In the genomic region with DNA sequence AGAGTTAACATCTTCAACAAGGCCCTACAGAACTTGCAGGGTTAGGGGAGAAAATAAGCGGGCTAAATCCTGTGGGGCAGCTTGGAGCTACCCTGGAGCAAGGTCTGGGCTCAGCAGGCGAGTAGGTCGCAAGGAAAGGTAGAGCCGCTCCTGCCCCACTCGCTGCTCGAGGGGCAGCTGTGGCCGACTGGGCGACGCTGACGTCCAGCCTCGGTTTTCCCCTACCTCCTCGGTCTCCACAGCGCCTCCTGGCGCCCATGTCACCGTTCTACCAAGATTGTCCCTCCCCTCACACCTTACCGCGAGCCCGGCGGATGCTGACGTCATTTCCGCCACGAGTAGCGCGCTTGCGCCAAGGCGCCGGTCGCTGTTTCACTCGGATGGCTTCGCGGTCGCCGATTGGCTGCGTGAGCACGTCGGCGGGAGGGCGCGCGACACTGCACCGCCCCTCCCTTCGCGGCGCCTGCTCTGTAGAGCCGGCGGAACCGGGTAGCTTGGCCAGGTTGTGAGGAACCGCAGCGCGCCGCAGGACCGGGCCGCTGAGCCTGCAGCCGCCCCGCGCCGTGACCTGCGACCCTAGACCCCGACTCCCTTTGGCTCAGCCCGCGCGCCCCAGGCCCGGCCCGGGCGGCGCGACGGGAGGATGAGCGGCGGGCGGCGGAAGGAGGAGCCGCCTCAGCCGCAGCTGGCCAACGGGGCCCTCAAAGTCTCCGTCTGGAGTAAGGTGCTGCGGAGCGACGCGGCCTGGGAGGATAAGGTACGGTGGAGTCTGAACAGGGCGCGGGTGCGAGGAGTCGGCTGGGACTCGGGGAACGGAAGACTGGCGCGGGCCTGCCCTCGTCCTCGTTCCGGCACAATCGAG, we compare ENCODE assay signal across 8 cellular contexts. TPM values are rescaled to one million over a fixed set of nuclear protein-coding genes. Genes with fewer than 3 reads are reported as not detected.
DNase-seq lines count a peak whose midpoint lies in the region; ATAC-seq, FAIRE-seq and TF ChIP-seq lines count a peak whose summit lies in the region.

A gene with protein sequence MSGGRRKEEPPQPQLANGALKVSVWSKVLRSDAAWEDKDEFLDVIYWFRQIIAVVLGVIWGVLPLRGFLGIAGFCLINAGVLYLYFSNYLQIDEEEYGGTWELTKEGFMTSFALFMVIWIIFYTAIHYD (plus strand): TSS at position 471 of the 862 bp plus-strand sequence. CDS start 173 bp downstream, at position 644.

- H3F3A ChIP-seq in OCI-LY1 (ENCODE audit: insufficient read depth, low read length): no peaks in the 10 kb centered on the region

- DNase-seq in D721Med (ENCODE audit: insufficient read length, low spot score) (peak; percentile 73), endothelial cell of umbilical vein (ENCODE audit: low read depth, low spot score) (peak; percentile 99), middle frontal gyrus (ENCODE audit: extremely low spot score, low spot score) (peak; percentile 92)
- peak; percentile 100 for DNase-seq in activated CD8-positive, alpha-beta memory T cell treated with anti-CD3 and anti-CD28 coated beads, Interleukin-2, amount 50 U/mL, for 48 hours
- peak; percentile 97 to 99 for DNase-seq in stimulated activated CD8-positive, alpha-beta memory T cell treated with anti-CD3 and anti-CD28 coated beads, Interleukin-4, amount 100 ng/mL, for 1 hour (ENCODE audit: low read depth in 2 of 2, low spot score in 1 of 2)

- 1% methylated on average over 93 of the region's 93 CpGs for WGBS in HUES64

- BruUV-seq in endothelial cell of umbilical vein (replicated peaks; lab: Mats Ljungman, UMichigan): no TSS peak

- no peaks in the 10 kb centered on the region for H3K9me2 ChIP-seq in OCI-LY1 (ENCODE audit: low read depth, low read length)

- H3K36me3 ChIP-seq in HUES64 (ENCODE audit: insufficient read depth, low read length) (peaks cover 31% of the 10 kb centered on the region), OCI-LY1 (ENCODE audit: insufficient read depth, low read length) (peaks cover 32% of the 10 kb centered on the region), endothelial cell of umbilical vein (ENCODE audit: control insufficient read depth in 2 of 2, extremely low read depth in 1 of 2, insufficient read depth in 2 of 2, low read length in 2 of 2) (peaks cover 11 to 12% of the 10 kb centered on the region in 2 experiments)

- H4K20me1 ChIP-seq in OCI-LY1 (ENCODE audit: insufficient read depth, low read length) (no peaks in the 10 kb centered on the region), endothelial cell of umbilical vein (replicated peaks; ENCODE audit: control insufficient read depth, extremely low read depth, insufficient read depth, low read length) (no peaks in the 10 kb centered on the region)

- H3K27me3 ChIP-seq in HUES64 (ENCODE audit: insufficient read depth, low read length) (no peaks in the 10 kb centered on the region), OCI-LY1 (ENCODE audit: insufficient read depth, low read length) (no peaks in the 10 kb centered on the region), endothelial cell of umbilical vein (ENCODE audit: control insufficient read depth in 2 of 2, insufficient read depth in 2 of 2, low read length in 2 of 2) (no peaks in the 10 kb centered on the region)

- H3K4me1 ChIP-seq in HUES64 (ENCODE audit: insufficient read depth, low read length) (peaks cover 9% of the 10 kb centered on the region), OCI-LY1 (ENCODE audit: insufficient read depth, low read length, severe bottlenecking) (peaks cover 24% of the 10 kb centered on the region), endothelial cell of umbilical vein (ENCODE audit: control insufficient read depth, extremely low read depth, insufficient read depth, low read length) (peaks cover 19% of the 10 kb centered on the region)

- H3K27ac ChIP-seq in HUES64 (ENCODE audit: low read depth, low read length): peak within 1 kb of the TSS; percentile 86
- H3K27ac ChIP-seq in OCI-LY1 (ENCODE audit: low read depth, low read length, poor library complexity, severe bottlenecking): peak within 1 kb of the TSS; percentile 83
- peak within 1 kb of the TSS; percentile 44 for H3K27ac ChIP-seq in endothelial cell of umbilical vein (ENCODE audit: insufficient read depth, low read depth, low read length)

- FAIRE-seq in D721Med (lab: Jason Lieb, UNC): no peak
- FAIRE-seq in endothelial cell of umbilical vein (lab: Jason Lieb, UNC): peak; percentile 98

- peak; percentile 92 for TF ChIP-seq CTCF in D721Med (IDR thresholded peaks at IDR 0.05; ENCODE audit: insufficient read depth, missing control alignments)
- peak; percentile 82 for TF ChIP-seq CTCF in OCI-LY1 (IDR thresholded peaks at IDR 0.05; ENCODE audit: low read length)
- TF ChIP-seq CTCF in endothelial cell of umbilical vein (IDR thresholded peaks at IDR 0.05; ENCODE audit: extremely low read depth in 1 of 2, insufficient read depth in 1 of 2, low read depth in 1 of 2, low read length in 2 of 2): peak; percentile 96 to 99

- ATAC-seq in GM21423 (IDR thresholded peaks at IDR 0.05; ENCODE audit: unreplicated experiment): peak; percentile 82

- peak within 1 kb of the TSS; percentile 95 for H3K4me3 ChIP-seq in HUES64 (ENCODE audit: low read length)
- H3K4me3 ChIP-seq in OCI-LY1 (ENCODE audit: low read depth, low read length, poor library complexity, severe bottlenecking): peak within 1 kb of the TSS; percentile 93
- H3K4me3 ChIP-seq in endothelial cell of umbilical vein (replicated peaks in 1 of 3; ENCODE audit: insufficient read depth in 1 of 3, low read depth in 1 of 3, low read length in 3 of 3): peak within 1 kb of the TSS; percentile 43 to 96 (median 91)

- H3K9me3 ChIP-seq in HUES64 (ENCODE audit: insufficient read depth, low read depth, low read length) (no peaks in the 10 kb centered on the region), OCI-LY1 (ENCODE audit: low read length) (no peaks in the 10 kb centered on the region), endothelial cell of umbilical vein (replicated peaks; ENCODE audit: control insufficient read depth, insufficient read depth, low read length) (no peaks in the 10 kb centered on the region)

- CTCF ChIA-PET in endothelial cell of umbilical vein (lab: Charles Lee): interaction anchor here (0.7 to 3.6 kb wide), 30 partner anchors 9 to 313 kb away, joined by 3 to 23 read pairs (median 5); a partner anchor contains a TSS

- H3K79me2 ChIP-seq in OCI-LY1 (ENCODE audit: insufficient read depth, low read length): peaks cover 22% of the 10 kb centered on the region
- H3K79me2 ChIP-seq in endothelial cell of umbilical vein (ENCODE audit: control insufficient read depth, insufficient read depth, low read length): peaks cover 28% of the 10 kb centered on the region

- intact Hi-C loops in endothelial cell of umbilical vein (cut with micrococcal nuclease): loop anchor here (1.0 to 5.0 kb wide), 4 partner anchors 32 to 143 kb away; a partner anchor contains a TSS

- H3K9ac ChIP-seq in HUES64 (ENCODE audit: low read depth, low read length) (peak within 1 kb of the TSS; percentile 85), OCI-LY1 (ENCODE audit: low read length) (peak within 1 kb of the TSS; percentile 88), endothelial cell of umbilical vein (replicated peaks; ENCODE audit: extremely low read depth, insufficient read depth, low read length) (peak within 1 kb of the TSS; percentile 70)

- POLR2A ChIA-PET in endothelial cell of umbilical vein (lab: Charles Lee): interaction anchor here (0.6 to 1.6 kb wide), 4 partner anchors 30 to 169 kb away, joined by 3 to 6 read pairs (median 3); a partner anchor contains a TSS

- dilution Hi-C loops in endothelial cell of umbilical vein (cut with MboI; ENCODE audit: extremely low pct_ligation_motif_present, low sequenced_read_pairs): no loop called here

- peak within 1 kb of the TSS; percentile 29; the same call in 1 of the 2 replicates for H2AFZ ChIP-seq in OCI-LY1 (ENCODE audit: low read length)
- peak within 1 kb of the TSS; percentile 61 for H2AFZ ChIP-seq in endothelial cell of umbilical vein (ENCODE audit: low read depth, low read length)

- H3K4me2 ChIP-seq in OCI-LY1 (ENCODE audit: low read length) (peak within 1 kb of the TSS; percentile 90), endothelial cell of umbilical vein (ENCODE audit: insufficient read depth, low read length) (peak within 1 kb of the TSS; percentile 93)

- no peaks in the 10 kb centered on the region for H3K9me1 ChIP-seq in endothelial cell of umbilical vein (replicated peaks; ENCODE audit: control insufficient read depth, extremely low read depth, insufficient read depth, low read length)

- peak; percentile 87 for TF ChIP-seq POLR2A in endothelial cell of umbilical vein (IDR thresholded peaks at IDR 0.05; ENCODE audit: low read depth, low read length)

TF ChIP-seq in endothelial cell of umbilical vein, 7 proteins besides CTCF, POLR2A, EP300 and RAD21:
- TF ChIP-seq POLR2AphosphoS5 (IDR thresholded peaks at IDR 0.05; ENCODE audit: insufficient read depth, low read depth, low read length) (peak; percentile 78), MYC (IDR thresholded peaks at IDR 0.05; ENCODE audit: low read depth, low read length) (peak; percentile 51), GATA2 (IDR thresholded peaks at IDR 0.05; ENCODE audit: insufficient read depth, insufficient read length, low read depth, low read length) (no peak), FOS (IDR thresholded peaks at IDR 0.05; ENCODE audit: borderline replicate concordance, insufficient read depth, low read length) (no peak), JUN (IDR thresholded peaks at IDR 0.05; ENCODE audit: borderline replicate concordance, insufficient read depth, insufficient read length, low read depth) (peak; percentile 86)
- TF ChIP-seq, protein P1, sequence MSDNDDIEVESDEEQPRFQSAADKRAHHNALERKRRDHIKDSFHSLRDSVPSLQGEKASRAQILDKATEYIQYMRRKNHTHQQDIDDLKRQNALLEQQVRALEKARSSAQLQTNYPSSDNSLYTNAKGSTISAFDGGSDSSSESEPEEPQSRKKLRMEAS (IDR thresholded peaks at IDR 0.05; ENCODE audit: insufficient read depth, insufficient read length): peak; percentile 56

RNA-seq across cellular contexts. Expression of the gene that starts here (rescaled TPM):
- polyA plus RNA-seq in HUES64 (2013, experiment 1 of 2): 101 TPM
- polyA plus RNA-seq in HUES64 (2013, experiment 2 of 2): 93.9 TPM
- total RNA-seq in endothelial cell of umbilical vein: 109 and 113 TPM in 2 replicates
- 161 and 162 TPM in 2 replicates for polyA plus RNA-seq in endothelial cell of umbilical vein
- polyA plus RNA-seq in endothelial cell of umbilical vein (2011; cell fraction: cytosol; rRNA removed): 132 and 137 TPM in 2 replicates
- polyA plus RNA-seq in endothelial cell of umbilical vein (2011; cell fraction: nucleus; rRNA removed): 88.3 and 107 TPM in 2 replicates
- polyA plus RNA-seq in endothelial cell of umbilical vein (2012): 117 and 148 TPM in 2 replicates
- 78.6 and 80.4 TPM in 2 replicates for polyA minus RNA-seq in endothelial cell of umbilical vein
- 141 TPM for polyA minus RNA-seq in endothelial cell of umbilical vein (2011; cell fraction: cytosol; rRNA and poly(A)+ RNA removed)
- 14.5 and 21.9 TPM in 2 replicates for polyA minus RNA-seq in endothelial cell of umbilical vein (2011; cell fraction: nucleus; rRNA and poly(A)+ RNA removed)

Comparison
In these comparisons a context has a peak if more than half of its experiments do, and no peak if none do; other contexts are left out.
1. Peak in every context shown above with its lines: DNase-seq, ATAC-seq, H3K4me3 ChIP-seq and H3K27ac ChIP-seq.